In the genomic region with DNA sequence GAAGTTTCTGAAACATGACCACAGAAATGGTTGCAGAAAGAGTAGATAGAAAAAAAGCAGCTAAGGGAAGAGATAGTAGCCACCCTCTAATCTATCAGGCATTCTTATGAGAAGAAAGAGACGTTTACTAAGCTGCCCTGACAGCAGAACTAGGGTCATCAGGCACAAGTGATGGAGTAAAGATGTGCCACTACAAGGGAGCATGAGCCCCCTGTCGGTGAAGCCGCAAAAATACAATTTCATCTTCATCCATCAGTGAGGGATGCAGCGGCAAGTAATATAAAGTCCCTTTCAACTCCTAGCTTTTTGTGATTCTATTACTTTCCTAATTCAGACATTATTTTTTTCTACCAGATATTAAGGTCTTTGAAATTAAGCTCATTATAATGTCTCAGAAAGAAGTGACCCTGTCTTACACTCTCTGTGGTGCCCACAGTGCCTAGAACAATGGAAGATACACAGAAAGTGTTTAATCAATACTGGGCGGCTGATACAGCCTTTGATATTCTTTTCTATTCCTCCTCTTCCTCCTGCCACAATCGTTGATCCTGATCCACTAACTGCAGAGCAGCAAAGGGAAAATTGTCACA, we compare ENCODE assay signal across 2 cellular contexts.
TF ChIP-seq lines count a peak whose summit lies in the region.

No MANE protein-coding gene starts in this region.

TF ChIP-seq in HCT116, 20 proteins besides CTCF, POLR2A, EP300 and RAD21 (continued from another document):
- TF ChIP-seq, protein P1, sequence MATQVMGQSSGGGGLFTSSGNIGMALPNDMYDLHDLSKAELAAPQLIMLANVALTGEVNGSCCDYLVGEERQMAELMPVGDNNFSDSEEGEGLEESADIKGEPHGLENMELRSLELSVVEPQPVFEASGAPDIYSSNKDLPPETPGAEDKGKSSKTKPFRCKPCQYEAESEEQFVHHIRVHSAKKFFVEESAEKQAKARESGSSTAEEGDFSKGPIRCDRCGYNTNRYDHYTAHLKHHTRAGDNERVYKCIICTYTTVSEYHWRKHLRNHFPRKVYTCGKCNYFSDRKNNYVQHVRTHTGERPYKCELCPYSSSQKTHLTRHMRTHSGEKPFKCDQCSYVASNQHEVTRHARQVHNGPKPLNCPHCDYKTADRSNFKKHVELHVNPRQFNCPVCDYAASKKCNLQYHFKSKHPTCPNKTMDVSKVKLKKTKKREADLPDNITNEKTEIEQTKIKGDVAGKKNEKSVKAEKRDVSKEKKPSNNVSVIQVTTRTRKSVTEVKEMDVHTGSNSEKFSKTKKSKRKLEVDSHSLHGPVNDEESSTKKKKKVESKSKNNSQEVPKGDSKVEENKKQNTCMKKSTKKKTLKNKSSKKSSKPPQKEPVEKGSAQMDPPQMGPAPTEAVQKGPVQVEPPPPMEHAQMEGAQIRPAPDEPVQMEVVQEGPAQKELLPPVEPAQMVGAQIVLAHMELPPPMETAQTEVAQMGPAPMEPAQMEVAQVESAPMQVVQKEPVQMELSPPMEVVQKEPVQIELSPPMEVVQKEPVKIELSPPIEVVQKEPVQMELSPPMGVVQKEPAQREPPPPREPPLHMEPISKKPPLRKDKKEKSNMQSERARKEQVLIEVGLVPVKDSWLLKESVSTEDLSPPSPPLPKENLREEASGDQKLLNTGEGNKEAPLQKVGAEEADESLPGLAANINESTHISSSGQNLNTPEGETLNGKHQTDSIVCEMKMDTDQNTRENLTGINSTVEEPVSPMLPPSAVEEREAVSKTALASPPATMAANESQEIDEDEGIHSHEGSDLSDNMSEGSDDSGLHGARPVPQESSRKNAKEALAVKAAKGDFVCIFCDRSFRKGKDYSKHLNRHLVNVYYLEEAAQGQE (IDR thresholded peaks at IDR 0.05; ENCODE audit: low read depth), result no peak
- TF ChIP-seq POLR2AphosphoS5 (IDR thresholded peaks at IDR 0.05; ENCODE audit: low read depth, low read length), result no peak
- no peak for TF ChIP-seq SRF (IDR thresholded peaks at IDR 0.05; ENCODE audit: low read depth)
- TF ChIP-seq ZFX (IDR thresholded peaks at IDR 0.05), result no peak
- TF ChIP-seq, protein P2, sequence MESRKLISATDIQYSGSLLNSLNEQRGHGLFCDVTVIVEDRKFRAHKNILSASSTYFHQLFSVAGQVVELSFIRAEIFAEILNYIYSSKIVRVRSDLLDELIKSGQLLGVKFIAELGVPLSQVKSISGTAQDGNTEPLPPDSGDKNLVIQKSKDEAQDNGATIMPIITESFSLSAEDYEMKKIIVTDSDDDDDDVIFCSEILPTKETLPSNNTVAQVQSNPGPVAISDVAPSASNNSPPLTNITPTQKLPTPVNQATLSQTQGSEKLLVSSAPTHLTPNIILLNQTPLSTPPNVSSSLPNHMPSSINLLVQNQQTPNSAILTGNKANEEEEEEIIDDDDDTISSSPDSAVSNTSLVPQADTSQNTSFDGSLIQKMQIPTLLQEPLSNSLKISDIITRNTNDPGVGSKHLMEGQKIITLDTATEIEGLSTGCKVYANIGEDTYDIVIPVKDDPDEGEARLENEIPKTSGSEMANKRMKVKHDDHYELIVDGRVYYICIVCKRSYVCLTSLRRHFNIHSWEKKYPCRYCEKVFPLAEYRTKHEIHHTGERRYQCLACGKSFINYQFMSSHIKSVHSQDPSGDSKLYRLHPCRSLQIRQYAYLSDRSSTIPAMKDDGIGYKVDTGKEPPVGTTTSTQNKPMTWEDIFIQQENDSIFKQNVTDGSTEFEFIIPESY (IDR thresholded peaks at IDR 0.05; ENCODE audit: extremely low read depth, insufficient replicate concordance, low read length), result no peak
- TF ChIP-seq ZNF274 (IDR thresholded peaks at IDR 0.05; ENCODE audit: low read depth, low read length), result no peak
- TF ChIP-seq EZH2phosphoT487 (IDR thresholded peaks at IDR 0.05; ENCODE audit: borderline replicate concordance), result no peak

TF ChIP-seq in liver, 16 proteins besides CTCF, POLR2A, EP300 and RAD21 (continued from another document):
- TF ChIP-seq, protein P3, sequence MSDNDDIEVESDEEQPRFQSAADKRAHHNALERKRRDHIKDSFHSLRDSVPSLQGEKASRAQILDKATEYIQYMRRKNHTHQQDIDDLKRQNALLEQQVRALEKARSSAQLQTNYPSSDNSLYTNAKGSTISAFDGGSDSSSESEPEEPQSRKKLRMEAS (IDR thresholded peaks at IDR 0.05), result no peak
